ENCODE assay signal across 24 cellular contexts in genomic region chr9:14750871-14751270, GRCh38. TPM values are rescaled to one million over a fixed set of nuclear protein-coding genes. Genes with fewer than 3 reads are reported as not detected.
DNase-seq lines count a peak whose midpoint lies in the region; ATAC-seq and TF ChIP-seq lines count a peak whose summit lies in the region.
"Had no signal": no experiment of that assay in that cellular context is flagged by ENCODE, and none has a peak within 500 bp of the region (broad histone marks: within the 10 kb centered on the region; RNA-seq: fewer than 3 reads in every experiment).

No MANE protein-coding gene starts in this region.

- no peaks in the 10 kb centered on the region for H3K9me3 Mint-ChIP-seq in Caco-2 (ENCODE audit: unreplicated experiment)
- H3K9me3 Mint-ChIP-seq: H9 had no signal

- no peak overlapping the region for H3K4me3 ChIP-seq in HUES48 (ENCODE audit: low read depth, low read length)
- H3K4me3 ChIP-seq in cardiac fibroblast (replicated peaks in 1 of 2; ENCODE audit: low read depth in 2 of 2, low read length in 2 of 2): no peak overlapping the region
- H3K4me3 ChIP-seq in fibroblast of pulmonary artery (replicated peaks; ENCODE audit: low read depth, low read length): no peak overlapping the region
- H3K4me3 ChIP-seq in Caco-2 (ENCODE audit: low read depth, low read length): no peak overlapping the region
- H3K4me3 ChIP-seq: GM12878, GM23248, SJSA1 had no signal

- H3K9ac ChIP-seq in HUES48 (ENCODE audit: low read depth, low read length): no peak overlapping the region
- H3K9ac ChIP-seq: GM23248 had no signal

- BruUV-seq in Caco-2 (replicated peaks; lab: Mats Ljungman, UMichigan): no TSS peak

- no peak overlapping the region for H3K27ac Mint-ChIP-seq in Caco-2 (ENCODE audit: unreplicated experiment)
- H3K27ac Mint-ChIP-seq: CD4-positive, alpha-beta memory T cell had no signal

- no peaks in the 10 kb centered on the region for H3K36me3 Mint-ChIP-seq in Caco-2 (ENCODE audit: insufficient read depth, unreplicated experiment)
- H3K36me3 Mint-ChIP-seq: CD4-positive, alpha-beta memory T cell had no signal

- no peak overlapping the region for H3K4me3 Mint-ChIP-seq in Caco-2 (ENCODE audit: unreplicated experiment)
- H3K4me3 Mint-ChIP-seq: CD4-positive, alpha-beta memory T cell; H9 had no signal

- intact Hi-C loops in Caco-2 (cut with micrococcal nuclease; ENCODE audit: unreplicated experiment): no loop called here

- TF ChIP-seq CTCF in cardiac fibroblast (IDR thresholded peaks at IDR 0.05; ENCODE audit: low read depth, low read length) (no peak), fibroblast of pulmonary artery (IDR thresholded peaks at IDR 0.05; ENCODE audit: low read length, missing control alignments) (no peak), Caco-2 (IDR thresholded peaks at IDR 0.05; ENCODE audit: insufficient read depth in 1 of 2, low read depth in 1 of 2, low read length in 1 of 2, severe bottlenecking in 1 of 2, unreplicated experiment in 1 of 2) (no peak)

- ATAC-seq in GM21447 (IDR thresholded peaks at IDR 0.05; ENCODE audit: unreplicated experiment): no peak
- ATAC-seq: GM12878, Panc1 had no signal

- H3K4me1 ChIP-seq in HUES48 (ENCODE audit: control insufficient read depth, insufficient read depth, low read length) (peaks cover 20% of the 10 kb centered on the region), Caco-2 (no peaks in the 10 kb centered on the region)
- H3K4me1 ChIP-seq: SJSA1 had no signal

- no peaks in the 10 kb centered on the region for H3K36me3 ChIP-seq in HUES48 (ENCODE audit: control insufficient read depth, insufficient read depth, low read length)
- H3K36me3 ChIP-seq in Caco-2 (ENCODE audit: control insufficient read depth, insufficient read depth, low read length): no peaks in the 10 kb centered on the region
- H3K36me3 ChIP-seq: SJSA1 had no signal

- no peaks in the 10 kb centered on the region for H3K4me1 Mint-ChIP-seq in Caco-2 (ENCODE audit: low read depth, unreplicated experiment)

- CTCF ChIA-PET in Caco-2 (lab: Charles Lee): no interaction called here

- DNase-seq in cardiac fibroblast (ENCODE audit: low read depth in 2 of 2) (peak; percentile 11 to 33), fibroblast of pulmonary artery (ENCODE audit: low read depth) (peak; percentile 28), pulmonary artery endothelial cell (ENCODE audit: low read depth, low spot score) (peak; percentile 54), Caco-2 (no peak)
- DNase-seq in activated naive CD4-positive, alpha-beta T cell treated with Interleukin-2 at 50 U/mL for 16 hours: no peak
- DNase-seq: CD4-positive, alpha-beta memory T cell; DND-41; GM23248; H9; KBM-7; MM.1S; NCI-H1092; NCI-H1436; NCI-H1930; NCI-H2171 treated with DMSO at 0.1 percent for 48 hours; NCI-H524 treated with DMSO at 0.1 percent for 48 hours; NCI-H82 had no signal

- no peaks in the 10 kb centered on the region for H3K27me3 ChIP-seq in HUES48 (ENCODE audit: control insufficient read depth, insufficient read depth, low read length)
- no peaks in the 10 kb centered on the region for H3K27me3 ChIP-seq in Caco-2 (replicated peaks; ENCODE audit: control insufficient read depth, insufficient read depth, low read length)
- H3K27me3 ChIP-seq: SJSA1 had no signal

- peak overlapping the region; percentile 23 for H3K27ac ChIP-seq in HUES48 (ENCODE audit: low read depth, low read length)
- H3K27ac ChIP-seq: GM23248, HL-60, SJSA1 had no signal

- H3K27me3 Mint-ChIP-seq in Caco-2 (ENCODE audit: insufficient read depth, unreplicated experiment): peaks cover 3% of the 10 kb centered on the region

- H3K9me3 ChIP-seq in HUES48 (ENCODE audit: control insufficient read depth, insufficient read depth, low read length) (no peaks in the 10 kb centered on the region), Caco-2 (no peaks in the 10 kb centered on the region)
- H3K9me3 ChIP-seq: SJSA1 had no signal

- POLR2A ChIA-PET in Caco-2 (lab: Charles Lee): no interaction called here

RNA-seq across cellular contexts. Expression of gene CER1, which starts 28.3 kb away (rescaled TPM):
- not detected in 2 replicates for total RNA-seq in pulmonary artery endothelial cell
- total RNA-seq in Caco-2 (2022): not detected in 2 replicates
- total RNA-seq: CD4-positive, alpha-beta memory T cell; GM12878; GM23248; HT-29; SJSA1 had no signal

RNA-seq across cellular contexts. Expression of gene ZDHHC21, which starts 57.6 kb away (rescaled TPM):
- total RNA-seq in pulmonary artery endothelial cell (24.6 and 25.2 TPM in 2 replicates), Caco-2 (2022) (5.8 and 6.8 TPM in 2 replicates)

Comparison
In these comparisons a context has a peak if more than half of its experiments do, and no peak if none do; other contexts are left out.
1. DNase-seq: peak in cardiac fibroblast (2 of 2), fibroblast of pulmonary artery (single experiment) and pulmonary artery endothelial cell (single experiment); none in Caco-2 (0 of 2) and activated naive CD4-positive, alpha-beta T cell treated with Interleukin-2 at 50 U/mL for 16 hours (single experiment).